ENCODE assay signal across 1 cellular context in the genomic region with DNA sequence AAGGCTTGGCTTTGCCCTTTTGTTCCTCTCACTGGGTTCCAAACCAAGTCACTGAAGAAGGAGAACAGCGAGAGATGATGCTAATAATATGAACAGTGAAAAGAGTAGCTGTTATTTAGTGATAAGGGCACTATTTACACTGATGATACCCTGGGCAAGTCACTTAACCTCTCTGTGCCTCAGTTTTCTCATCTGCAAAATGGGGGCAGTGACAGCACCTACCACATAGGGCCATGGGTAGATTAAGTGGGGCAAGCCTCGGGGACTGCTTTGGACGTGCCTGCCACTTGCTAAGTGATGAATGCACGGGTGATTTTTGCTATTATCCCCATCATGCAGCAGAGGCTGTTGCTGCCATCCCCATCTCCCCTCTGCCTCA.
TF ChIP-seq lines count a peak whose summit lies in the region.

No MANE protein-coding gene starts in this region.

TF ChIP-seq in HepG2, 621 proteins besides CTCF, POLR2A, EP300 and RAD21:
- no peak for TF ChIP-seq HNRNPL (IDR thresholded peaks at IDR 0.05; ENCODE audit: low read depth, low read length)
- TF ChIP-seq, protein P1, sequence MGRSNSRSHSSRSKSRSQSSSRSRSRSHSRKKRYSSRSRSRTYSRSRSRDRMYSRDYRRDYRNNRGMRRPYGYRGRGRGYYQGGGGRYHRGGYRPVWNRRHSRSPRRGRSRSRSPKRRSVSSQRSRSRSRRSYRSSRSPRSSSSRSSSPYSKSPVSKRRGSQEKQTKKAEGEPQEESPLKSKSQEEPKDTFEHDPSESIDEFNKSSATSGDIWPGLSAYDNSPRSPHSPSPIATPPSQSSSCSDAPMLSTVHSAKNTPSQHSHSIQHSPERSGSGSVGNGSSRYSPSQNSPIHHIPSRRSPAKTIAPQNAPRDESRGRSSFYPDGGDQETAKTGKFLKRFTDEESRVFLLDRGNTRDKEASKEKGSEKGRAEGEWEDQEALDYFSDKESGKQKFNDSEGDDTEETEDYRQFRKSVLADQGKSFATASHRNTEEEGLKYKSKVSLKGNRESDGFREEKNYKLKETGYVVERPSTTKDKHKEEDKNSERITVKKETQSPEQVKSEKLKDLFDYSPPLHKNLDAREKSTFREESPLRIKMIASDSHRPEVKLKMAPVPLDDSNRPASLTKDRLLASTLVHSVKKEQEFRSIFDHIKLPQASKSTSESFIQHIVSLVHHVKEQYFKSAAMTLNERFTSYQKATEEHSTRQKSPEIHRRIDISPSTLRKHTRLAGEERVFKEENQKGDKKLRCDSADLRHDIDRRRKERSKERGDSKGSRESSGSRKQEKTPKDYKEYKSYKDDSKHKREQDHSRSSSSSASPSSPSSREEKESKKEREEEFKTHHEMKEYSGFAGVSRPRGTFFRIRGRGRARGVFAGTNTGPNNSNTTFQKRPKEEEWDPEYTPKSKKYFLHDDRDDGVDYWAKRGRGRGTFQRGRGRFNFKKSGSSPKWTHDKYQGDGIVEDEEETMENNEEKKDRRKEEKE (IDR thresholded peaks at IDR 0.05), result no peak
- TF ChIP-seq SMAD1 (CRISPR knock-in tag; IDR thresholded peaks at IDR 0.05; ENCODE audit: borderline replicate concordance, low read depth), result no peak
- TF ChIP-seq, protein P2, sequence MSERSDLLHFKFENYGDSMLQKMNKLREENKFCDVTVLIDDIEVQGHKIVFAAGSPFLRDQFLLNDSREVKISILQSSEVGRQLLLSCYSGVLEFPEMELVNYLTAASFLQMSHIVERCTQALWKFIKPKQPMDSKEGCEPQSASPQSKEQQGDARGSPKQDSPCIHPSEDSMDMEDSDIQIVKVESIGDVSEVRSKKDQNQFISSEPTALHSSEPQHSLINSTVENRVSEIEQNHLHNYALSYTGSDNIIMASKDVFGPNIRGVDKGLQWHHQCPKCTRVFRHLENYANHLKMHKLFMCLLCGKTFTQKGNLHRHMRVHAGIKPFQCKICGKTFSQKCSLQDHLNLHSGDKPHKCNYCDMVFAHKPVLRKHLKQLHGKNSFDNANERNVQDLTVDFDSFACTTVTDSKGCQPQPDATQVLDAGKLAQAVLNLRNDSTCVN (CRISPR knock-in tag; IDR thresholded peaks at IDR 0.05; ENCODE audit: borderline replicate concordance), result no peak
- TF ChIP-seq ZMYM4 (CRISPR knock-in tag; IDR thresholded peaks at IDR 0.05), result no peak
- no peak for TF ChIP-seq PRMT3 (CRISPR knock-in tag; IDR thresholded peaks at IDR 0.05; ENCODE audit: borderline replicate concordance, low read depth)
- TF ChIP-seq, protein P3, sequence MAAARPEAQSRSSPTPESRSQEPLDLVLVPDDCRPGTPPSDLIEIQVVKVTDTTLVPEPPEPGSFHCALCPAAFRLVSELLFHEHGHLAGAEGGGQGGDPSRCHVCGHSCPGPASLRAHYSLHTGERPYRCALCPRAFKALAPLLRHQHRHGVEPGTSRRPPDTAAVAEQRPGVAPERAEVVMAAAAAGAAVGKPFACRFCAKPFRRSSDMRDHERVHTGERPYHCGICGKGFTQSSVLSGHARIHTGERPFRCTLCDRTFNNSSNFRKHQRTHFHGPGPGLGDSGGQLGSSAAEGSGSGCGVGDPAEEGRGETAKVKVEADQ (CRISPR knock-in tag; IDR thresholded peaks at IDR 0.05; ENCODE audit: borderline replicate concordance), result no peak
- peak; percentile 87 for TF ChIP-seq ZNF629 (CRISPR knock-in tag; conservative IDR thresholded peaks at IDR 0.05)
- TF ChIP-seq, protein P4, sequence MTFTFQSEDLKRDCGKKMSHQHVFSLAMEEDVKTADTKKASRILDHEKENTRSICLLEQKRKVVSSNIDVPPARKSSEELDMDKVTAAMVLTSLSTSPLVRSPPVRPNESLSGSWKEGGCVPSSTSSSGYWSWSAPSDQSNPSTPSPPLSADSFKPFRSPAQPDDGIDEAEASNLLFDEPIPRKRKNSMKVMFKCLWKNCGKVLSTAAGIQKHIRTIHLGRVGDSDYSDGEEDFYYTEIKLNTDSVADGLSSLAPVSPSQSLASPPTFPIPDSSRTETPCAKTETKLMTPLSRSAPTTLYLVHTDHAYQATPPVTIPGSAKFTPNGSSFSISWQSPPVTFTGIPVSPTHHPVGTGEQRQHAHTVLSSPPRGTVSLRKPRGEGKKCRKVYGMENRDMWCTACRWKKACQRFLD (CRISPR knock-in tag; IDR thresholded peaks at IDR 0.05; ENCODE audit: borderline replicate concordance), result no peak
TF ChIP-seq in HepG2: peak in this region for 1.
